In the genomic region with DNA sequence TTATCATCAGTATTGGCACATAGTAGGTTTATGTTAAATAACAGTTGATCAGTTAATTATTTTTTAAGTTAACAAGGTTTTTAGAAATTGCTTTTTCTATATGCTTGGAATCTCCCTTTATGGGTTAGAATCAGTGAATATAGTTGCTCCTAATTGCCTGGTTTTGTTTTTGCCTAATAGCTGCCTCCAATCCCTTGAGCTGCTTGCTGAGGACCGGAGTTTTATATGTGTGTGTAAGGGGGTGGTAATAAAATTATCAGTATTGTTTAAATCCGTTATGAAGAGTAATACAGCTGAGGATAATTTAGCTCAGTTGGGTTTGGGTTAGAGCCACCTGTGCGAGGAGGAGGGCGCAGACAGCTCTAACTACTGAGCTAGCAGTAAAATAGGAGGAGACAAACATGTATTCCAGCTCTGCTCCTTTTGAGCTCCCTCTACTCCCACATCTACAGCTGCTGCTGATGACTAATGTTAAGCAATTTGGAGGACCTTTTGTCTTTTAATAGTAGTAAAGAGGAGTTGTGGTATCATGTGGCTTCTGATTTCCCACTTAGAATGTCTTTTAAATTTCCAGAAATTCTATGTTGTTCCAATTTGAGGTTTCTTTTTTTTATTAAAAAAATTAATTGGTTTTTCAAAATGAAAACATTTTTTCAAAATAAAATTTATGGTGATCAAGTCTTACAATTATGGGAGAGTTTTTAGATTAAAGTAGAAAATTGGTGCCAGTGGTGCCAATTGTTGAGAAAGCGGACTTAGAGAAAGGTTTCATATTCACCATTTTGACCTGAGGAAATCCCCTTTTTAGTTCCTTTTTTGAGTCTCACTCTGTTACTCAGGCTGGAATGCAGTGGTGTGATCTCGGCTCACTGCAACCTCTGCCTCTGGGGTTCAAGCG, we compare ENCODE assay signal across 8 cellular contexts.
A peak's percentile ranks its signal among the peaks of the same experiment; 100 is the strongest.
DNase-seq lines count a peak whose midpoint lies in the region; ATAC-seq, FAIRE-seq and TF ChIP-seq lines count a peak whose summit lies in the region.

No MANE protein-coding gene starts in this region.

- peaks cover 24% of the 10 kb centered on the region for H3K4me1 Mint-ChIP-seq in activated B cell treated with CpG ODN at 0.5 μM for 24 hours

- CTCF ChIA-PET in activated B cell treated with CpG ODN at 0.5 μM for 24 hours (lab: Charles Lee) = interaction anchor here (0.9 to 1.4 kb wide), 4 partner anchors 14 to 194 kb away, joined by 3 to 4 read pairs (median 4); no protein-coding TSS in a partner anchor

- H3K27ac ChIP-seq in HL-60 (replicated peaks) (peak overlapping the region; percentile 7; the same call in 1 of the 2 replicates), adrenal gland (no peak overlapping the region)

- peak; percentile 54 for FAIRE-seq in GM12892 (lab: Jason Lieb, UNC)

- no peaks in the 10 kb centered on the region for H3K36me3 ChIP-seq in adrenal gland (replicated peaks in 1 of 2)

- intact Hi-C loops in activated B cell treated with CpG ODN at 0.5 μM for 24 hours (cut with micrococcal nuclease) (loop anchor here (2.0 kb wide), 1 partner anchor 62 kb away; the partner anchor contains the start of gene SPATS2), adrenal gland (cut with DNase I) (no loop called here)

- H3K4me3 ChIP-seq in HL-60 (replicated peaks; ENCODE audit: insufficient read depth, low read length) (no peak overlapping the region), adrenal gland (no peak overlapping the region)

- TF ChIP-seq CTCF in HL-60 (IDR thresholded peaks at IDR 0.05; ENCODE audit: insufficient read depth, low read length) (no peak), activated B cell treated with CpG ODN at 0.5 μM for 24 hours (IDR thresholded peaks at IDR 0.05) (no peak), adrenal gland (IDR thresholded peaks at IDR 0.05) (no peak)

- H3K36me3 Mint-ChIP-seq in activated B cell treated with CpG ODN at 0.5 μM for 24 hours (ENCODE audit: low read depth) = peaks cover 2% of the 10 kb centered on the region

- no peaks in the 10 kb centered on the region for H3K9me3 ChIP-seq in adrenal gland (replicated peaks in 1 of 3)

- peak overlapping the region; percentile 28 for H3K4me3 Mint-ChIP-seq in activated B cell treated with CpG ODN at 0.5 μM for 24 hours

- H3K9me3 Mint-ChIP-seq in activated B cell treated with CpG ODN at 0.5 μM for 24 hours = no peaks in the 10 kb centered on the region

- POLR2A ChIA-PET in activated B cell treated with CpG ODN at 0.5 μM for 24 hours (lab: Charles Lee) = interaction anchor here (0.9 to 2.2 kb wide), 4 partner anchors 17 to 298 kb away, joined by 3 to 17 read pairs (median 4); partner anchors contain the start of gene SPATS2

- no peak for TF ChIP-seq POLR2A in GM12892 (IDR thresholded peaks at IDR 0.05; ENCODE audit: low read depth, low read length)
- TF ChIP-seq POLR2A in adrenal gland (IDR thresholded peaks at IDR 0.05) = no peak

- no peak for DNase-seq in GM12892 (ENCODE audit: insufficient read length)
- DNase-seq in HL-60 (ENCODE audit: low read depth in 1 of 2, low spot score in 1 of 2) = peak in 1 of 2 experiments; percentile 15
- DNase-seq in activated B cell treated with CpG ODN at 0.5 μM for 24 hours = no peak
- DNase-seq in middle frontal gyrus (ENCODE audit: extremely low spot score, low spot score) = peak; percentile 31
- DNase-seq in adrenal gland = no peak

- ATAC-seq in activated B cell treated with CpG ODN at 0.5 μM for 24 hours (ENCODE audit: low read depth) = peak; percentile 91
- no peak for ATAC-seq in HG03039 (IDR thresholded peaks at IDR 0.05; ENCODE audit: unreplicated experiment)
- ATAC-seq in GM18867 (IDR thresholded peaks at IDR 0.05; ENCODE audit: unreplicated experiment) = no peak
- ATAC-seq in GM18519 (IDR thresholded peaks at IDR 0.05; ENCODE audit: low FRiP score, unreplicated experiment) = no peak

- H3K27me3 ChIP-seq in HL-60 (ENCODE audit: insufficient read depth, poor library complexity, severe bottlenecking) (no peaks in the 10 kb centered on the region), adrenal gland (no peaks in the 10 kb centered on the region)

- WGBS in adrenal gland, 4 donors = 64 to 79% (median 73%) methylated on average over 7 of the region's 7 CpGs

- H3K4me1 ChIP-seq in adrenal gland (replicated peaks in 1 of 2) = no peaks in the 10 kb centered on the region

- H3K27ac Mint-ChIP-seq in activated B cell treated with CpG ODN at 0.5 μM for 24 hours = peak overlapping the region; percentile 89

- no peaks in the 10 kb centered on the region for H3K27me3 Mint-ChIP-seq in activated B cell treated with CpG ODN at 0.5 μM for 24 hours
